ENCODE assay signal across 23 cellular contexts in the genomic region with DNA sequence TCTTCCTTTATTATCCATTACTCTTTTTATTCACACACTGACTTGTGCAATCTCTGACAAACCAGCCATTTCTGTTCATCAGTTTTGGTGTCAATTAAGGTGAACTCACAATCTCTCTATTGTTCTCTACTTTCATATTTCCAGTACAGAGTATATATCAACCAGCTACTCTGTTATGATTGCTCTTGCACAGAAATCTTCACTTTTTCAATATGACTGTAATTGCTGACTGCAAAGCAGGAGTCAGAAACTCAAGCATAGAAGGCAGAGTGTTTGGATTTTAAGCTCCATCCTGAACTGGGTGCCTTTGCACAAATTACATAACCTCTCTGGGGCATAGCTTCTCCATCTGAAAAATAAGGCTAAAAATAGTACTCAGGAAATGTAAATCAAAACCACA.
DNase-seq lines count a peak whose midpoint lies in the region; ATAC-seq, FAIRE-seq and TF ChIP-seq lines count a peak whose summit lies in the region.
"Had no signal": no experiment of that assay in that cellular context is flagged by ENCODE, and none has a peak within 500 bp of the region (broad histone marks: within the 10 kb centered on the region; RNA-seq: fewer than 3 reads in every experiment).

No MANE protein-coding gene starts in this region.

- H3K27me3 ChIP-seq in bronchial epithelial cell (ENCODE audit: control insufficient read depth, insufficient read depth, low read length) (no peaks in the 10 kb centered on the region), psoas muscle (ENCODE audit: insufficient read depth in 3 of 3, low read length in 2 of 3) (no peaks in the 10 kb centered on the region), stomach (no peaks in the 10 kb centered on the region)
- H3K27me3 ChIP-seq: brain microvascular endothelial cell, esophagus muscularis mucosa, neural progenitor cell had no signal

- intact Hi-C loops in psoas muscle (cut with DNase I) (no loop called here), stomach (cut with DNase I; ENCODE audit: low total_unique reads) (no loop called here)

- H3K27ac ChIP-seq in psoas muscle (no peak overlapping the region), stomach (no peak overlapping the region)
- H3K27ac ChIP-seq: brain microvascular endothelial cell, esophagus muscularis mucosa, lower lobe of right lung, neural progenitor cell had no signal

- DNase-seq in bronchial epithelial cell (ENCODE audit: low read depth): peak; percentile 3
- DNase-seq in psoas muscle: no peak
- no peak for DNase-seq in stomach
- no peak for DNase-seq in HTR-8/SVneo (ENCODE audit: insufficient read length, low spot score)
- DNase-seq: activated CD8-positive, alpha-beta T cell treated with anti-CD3 and anti-CD28 coated beads, Interleukin-2, amount 10 ng/mL, durations not matched to agents 7 days and 5 days; activated gamma-delta T cell treated with Interleukin-2 at 50 U/mL for 16 hours; brain microvascular endothelial cell; CD4-positive, CD25-positive, alpha-beta regulatory T cell; effector memory CD4-positive, alpha-beta T cell; EL; kidney; lower lobe of right lung; NCI-H2081 treated with DMSO at 0.1 percent for 48 hours; NCI-H526; RPMI8226; SK-N-SH had no signal

- FAIRE-seq in bronchial epithelial cell (lab: Jason Lieb, UNC): no peak
- FAIRE-seq in HTR-8/SVneo (lab: Jason Lieb, UNC): no peak
- FAIRE-seq: colon, kidney had no signal

- TF ChIP-seq EP300 in stomach (IDR thresholded peaks at IDR 0.05): no peak

- no peaks in the 10 kb centered on the region for H3K4me1 ChIP-seq in psoas muscle
- H3K4me1 ChIP-seq in stomach: no peaks in the 10 kb centered on the region
- H3K4me1 ChIP-seq: esophagus muscularis mucosa, HAP-1, lower lobe of right lung, neural progenitor cell had no signal

- no peaks in the 10 kb centered on the region for H3K9me3 ChIP-seq in psoas muscle
- H3K9me3 ChIP-seq in stomach: no peaks in the 10 kb centered on the region
- H3K9me3 ChIP-seq: esophagus muscularis mucosa, HAP-1, lower lobe of right lung, SK-N-SH had no signal

- H3K4me3 ChIP-seq in bronchial epithelial cell (ENCODE audit: low read depth, low read length) (no peak overlapping the region), psoas muscle (no peak overlapping the region), stomach (no peak overlapping the region)
- H3K4me3 ChIP-seq: esophagus muscularis mucosa, HAP-1, lower lobe of right lung, neural progenitor cell had no signal

- TF ChIP-seq POLR2A in stomach (IDR thresholded peaks at IDR 0.05): no peak

- H3K36me3 ChIP-seq in bronchial epithelial cell (ENCODE audit: control insufficient read depth, insufficient read depth, low read length): no peaks in the 10 kb centered on the region
- H3K36me3 ChIP-seq in psoas muscle (ENCODE audit: insufficient read depth in 1 of 2, low read depth in 1 of 2): no peaks in the 10 kb centered on the region
- H3K36me3 ChIP-seq in stomach: no peaks in the 10 kb centered on the region
- H3K36me3 ChIP-seq: brain microvascular endothelial cell, esophagus muscularis mucosa, HAP-1, lower lobe of right lung, neural progenitor cell had no signal

- ATAC-seq in GM18511 (IDR thresholded peaks at IDR 0.05; ENCODE audit: unreplicated experiment) (peak; percentile 63), GM19463 (IDR thresholded peaks at IDR 0.05; ENCODE audit: unreplicated experiment) (peak; percentile 70), HG03095 (IDR thresholded peaks at IDR 0.05; ENCODE audit: unreplicated experiment) (peak; percentile 51), psoas muscle (no peak)
- ATAC-seq: activated CD8-positive, alpha-beta T cell treated with anti-CD3 and anti-CD28 coated beads, Interleukin-2, amount 10 ng/mL, durations not matched to agents 7 days and 5 days; lower lobe of right lung had no signal

- TF ChIP-seq CTCF in bronchial epithelial cell (IDR thresholded peaks at IDR 0.05; ENCODE audit: insufficient read depth, low read length, severe bottlenecking): no peak
- TF ChIP-seq CTCF in psoas muscle (IDR thresholded peaks at IDR 0.05): no peak
- no peak for TF ChIP-seq CTCF in stomach (IDR thresholded peaks at IDR 0.05)

Comparison
In these comparisons a context has a peak if more than half of its experiments do, and no peak if none do; other contexts are left out.
1. ATAC-seq: peak in GM18511 (single experiment), GM19463 (single experiment) and HG03095 (single experiment); none in psoas muscle (0 of 4).